Comparison of ENCODE assay signal across 1 cellular context in genomic region chr1:115545791-115546733, GRCh38.
TF ChIP-seq lines count a peak whose summit lies in the region.

No MANE protein-coding gene starts in this region.

TF ChIP-seq in HEK293, 187 proteins besides CTCF, POLR2A, EP300 and RAD21 (continued from another document):
- TF ChIP-seq INSM2 (tag by site-specific recombination; IDR thresholded peaks at IDR 0.05) (no peak), ZSCAN5A (tag by site-specific recombination; IDR thresholded peaks at IDR 0.05) (no peak), ZNF610 (tag by site-specific recombination; IDR thresholded peaks at IDR 0.05; ENCODE audit: borderline replicate concordance) (no peak), ZNF585B (tag by site-specific recombination; IDR thresholded peaks at IDR 0.05) (no peak), ZNF341 (tag by site-specific recombination; IDR thresholded peaks at IDR 0.05; ENCODE audit: low read depth) (peak; percentile 18; the same call in 1 of the 2 replicates)
